1 cellular context compared by ENCODE assay signal in genomic region chr1:23800396-23801337, GRCh38.
TF ChIP-seq lines count a peak whose summit lies in the region.

TSS of gene GALE (minus strand) at chr1:23800754. CDS start at chr1:23799007, 1,747 bp downstream.

TF ChIP-seq in HepG2, 621 proteins besides CTCF, POLR2A, EP300 and RAD21 (continued from another document and continues in another):
- no peak for TF ChIP-seq ZBTB33 (CRISPR knock-in tag; IDR thresholded peaks at IDR 0.05)
- TF ChIP-seq, protein P1, sequence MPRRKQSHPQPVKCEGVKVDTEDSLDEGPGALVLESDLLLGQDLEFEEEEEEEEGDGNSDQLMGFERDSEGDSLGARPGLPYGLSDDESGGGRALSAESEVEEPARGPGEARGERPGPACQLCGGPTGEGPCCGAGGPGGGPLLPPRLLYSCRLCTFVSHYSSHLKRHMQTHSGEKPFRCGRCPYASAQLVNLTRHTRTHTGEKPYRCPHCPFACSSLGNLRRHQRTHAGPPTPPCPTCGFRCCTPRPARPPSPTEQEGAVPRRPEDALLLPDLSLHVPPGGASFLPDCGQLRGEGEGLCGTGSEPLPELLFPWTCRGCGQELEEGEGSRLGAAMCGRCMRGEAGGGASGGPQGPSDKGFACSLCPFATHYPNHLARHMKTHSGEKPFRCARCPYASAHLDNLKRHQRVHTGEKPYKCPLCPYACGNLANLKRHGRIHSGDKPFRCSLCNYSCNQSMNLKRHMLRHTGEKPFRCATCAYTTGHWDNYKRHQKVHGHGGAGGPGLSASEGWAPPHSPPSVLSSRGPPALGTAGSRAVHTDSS (CRISPR knock-in tag; conservative IDR thresholded peaks at IDR 0.05): no peak
- TF ChIP-seq THYN1 (CRISPR knock-in tag; IDR thresholded peaks at IDR 0.05; ENCODE audit: borderline replicate concordance, low read depth): no peak
- TF ChIP-seq ZNF430 (CRISPR knock-in tag; IDR thresholded peaks at IDR 0.05): peak; percentile 45; the same call in 1 of the 2 replicates
- no peak for TF ChIP-seq CHCHD3 (CRISPR knock-in tag; IDR thresholded peaks at IDR 0.05)
- peak; percentile 64 for TF ChIP-seq ZFY (CRISPR knock-in tag; IDR thresholded peaks at IDR 0.05)
- 0 out of 2 replicates have a peak, but pooled peaks have one; percentile 27 for TF ChIP-seq ZHX2 (IDR thresholded peaks at IDR 0.05; ENCODE audit: low read depth)
- no peak for TF ChIP-seq ZHX2 (CRISPR knock-in tag; IDR thresholded peaks at IDR 0.05; ENCODE audit: borderline replicate concordance)
- TF ChIP-seq ZNF337 (CRISPR knock-in tag; IDR thresholded peaks at IDR 0.05; ENCODE audit: borderline replicate concordance, low read depth): peak; percentile 47; the same call in 1 of the 2 replicates
- TF ChIP-seq MIER2 (CRISPR knock-in tag; IDR thresholded peaks at IDR 0.05): no peak
- no peak for TF ChIP-seq ZNF672 (CRISPR knock-in tag; IDR thresholded peaks at IDR 0.05)
- TF ChIP-seq ZNF572 (CRISPR knock-in tag; IDR thresholded peaks at IDR 0.05): no peak
- no peak for TF ChIP-seq ZNF567 (CRISPR knock-in tag; IDR thresholded peaks at IDR 0.05; ENCODE audit: borderline replicate concordance)
- TF ChIP-seq, protein P2, sequence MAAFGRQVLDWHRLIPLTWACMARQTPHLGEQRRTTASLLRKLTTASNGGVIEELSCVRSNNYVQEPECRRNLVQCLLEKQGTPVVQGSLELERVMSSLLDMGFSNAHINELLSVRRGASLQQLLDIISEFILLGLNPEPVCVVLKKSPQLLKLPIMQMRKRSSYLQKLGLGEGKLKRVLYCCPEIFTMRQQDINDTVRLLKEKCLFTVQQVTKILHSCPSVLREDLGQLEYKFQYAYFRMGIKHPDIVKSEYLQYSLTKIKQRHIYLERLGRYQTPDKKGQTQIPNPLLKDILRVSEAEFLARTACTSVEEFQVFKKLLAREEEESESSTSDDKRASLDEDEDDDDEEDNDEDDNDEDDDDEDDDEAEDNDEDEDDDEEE (CRISPR knock-in tag; IDR thresholded peaks at IDR 0.05): no peak
- no peak for TF ChIP-seq REXO4 (CRISPR knock-in tag; IDR thresholded peaks at IDR 0.05; ENCODE audit: borderline replicate concordance)
- no peak for TF ChIP-seq ZNF570 (CRISPR knock-in tag; IDR thresholded peaks at IDR 0.05; ENCODE audit: borderline replicate concordance)
- no peak for TF ChIP-seq TEAD3 (CRISPR knock-in tag; optimal IDR thresholded peaks at IDR 0.05; ENCODE audit: borderline replicate concordance)
- TF ChIP-seq U2AF2 (IDR thresholded peaks at IDR 0.05; ENCODE audit: low read depth, low read length): no peak
- TF ChIP-seq ZNF674 (CRISPR knock-in tag; IDR thresholded peaks at IDR 0.05; ENCODE audit: low read depth): no peak; the same call in 1 of the 2 replicates
- TF ChIP-seq, protein P3, sequence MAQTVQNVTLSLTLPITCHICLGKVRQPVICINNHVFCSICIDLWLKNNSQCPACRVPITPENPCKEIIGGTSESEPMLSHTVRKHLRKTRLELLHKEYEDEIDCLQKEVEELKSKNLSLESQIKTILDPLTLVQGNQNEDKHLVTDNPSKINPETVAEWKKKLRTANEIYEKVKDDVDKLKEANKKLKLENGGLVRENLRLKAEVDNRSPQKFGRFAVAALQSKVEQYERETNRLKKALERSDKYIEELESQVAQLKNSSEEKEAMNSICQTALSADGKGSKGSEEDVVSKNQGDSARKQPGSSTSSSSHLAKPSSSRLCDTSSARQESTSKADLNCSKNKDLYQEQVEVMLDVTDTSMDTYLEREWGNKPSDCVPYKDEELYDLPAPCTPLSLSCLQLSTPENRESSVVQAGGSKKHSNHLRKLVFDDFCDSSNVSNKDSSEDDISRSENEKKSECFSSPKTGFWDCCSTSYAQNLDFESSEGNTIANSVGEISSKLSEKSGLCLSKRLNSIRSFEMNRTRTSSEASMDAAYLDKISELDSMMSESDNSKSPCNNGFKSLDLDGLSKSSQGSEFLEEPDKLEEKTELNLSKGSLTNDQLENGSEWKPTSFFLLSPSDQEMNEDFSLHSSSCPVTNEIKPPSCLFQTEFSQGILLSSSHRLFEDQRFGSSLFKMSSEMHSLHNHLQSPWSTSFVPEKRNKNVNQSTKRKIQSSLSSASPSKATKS (CRISPR knock-in tag; IDR thresholded peaks at IDR 0.05): no peak
- no peak for TF ChIP-seq MBD4 (IDR thresholded peaks at IDR 0.05; ENCODE audit: borderline replicate concordance, low read length)
- no peak for TF ChIP-seq RAD51 (IDR thresholded peaks at IDR 0.05; ENCODE audit: borderline replicate concordance)
- TF ChIP-seq E2F1 (CRISPR knock-in tag; IDR thresholded peaks at IDR 0.05): peak; percentile 84
- TF ChIP-seq, protein P4, sequence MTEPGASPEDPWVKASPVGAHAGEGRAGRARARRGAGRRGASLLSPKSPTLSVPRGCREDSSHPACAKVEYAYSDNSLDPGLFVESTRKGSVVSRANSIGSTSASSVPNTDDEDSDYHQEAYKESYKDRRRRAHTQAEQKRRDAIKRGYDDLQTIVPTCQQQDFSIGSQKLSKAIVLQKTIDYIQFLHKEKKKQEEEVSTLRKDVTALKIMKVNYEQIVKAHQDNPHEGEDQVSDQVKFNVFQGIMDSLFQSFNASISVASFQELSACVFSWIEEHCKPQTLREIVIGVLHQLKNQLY (CRISPR knock-in tag; IDR thresholded peaks at IDR 0.05): no peak
- TF ChIP-seq, protein P5, sequence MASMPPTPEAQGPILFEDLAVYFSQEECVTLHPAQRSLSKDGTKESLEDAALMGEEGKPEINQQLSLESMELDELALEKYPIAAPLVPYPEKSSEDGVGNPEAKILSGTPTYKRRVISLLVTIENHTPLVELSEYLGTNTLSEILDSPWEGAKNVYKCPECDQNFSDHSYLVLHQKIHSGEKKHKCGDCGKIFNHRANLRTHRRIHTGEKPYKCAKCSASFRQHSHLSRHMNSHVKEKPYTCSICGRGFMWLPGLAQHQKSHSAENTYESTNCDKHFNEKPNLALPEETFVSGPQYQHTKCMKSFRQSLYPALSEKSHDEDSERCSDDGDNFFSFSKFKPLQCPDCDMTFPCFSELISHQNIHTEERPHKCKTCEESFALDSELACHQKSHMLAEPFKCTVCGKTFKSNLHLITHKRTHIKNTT (CRISPR knock-in tag; IDR thresholded peaks at IDR 0.05): no peak
- TF ChIP-seq TMF1 (CRISPR knock-in tag; IDR thresholded peaks at IDR 0.05; ENCODE audit: low read depth): no peak
- no peak for TF ChIP-seq ZFP36L2 (CRISPR knock-in tag; IDR thresholded peaks at IDR 0.05)
- peak; percentile 73; the same call in 1 of the 2 replicates for TF ChIP-seq POGZ (CRISPR knock-in tag; IDR thresholded peaks at IDR 0.05)
- TF ChIP-seq ZNF367 (CRISPR knock-in tag; IDR thresholded peaks at IDR 0.05; ENCODE audit: borderline replicate concordance): no peak
- TF ChIP-seq ZNF792 (CRISPR knock-in tag; IDR thresholded peaks at IDR 0.05): no peak; the same call in 1 of the 2 replicates
- no peak; the same call in 1 of the 2 replicates for TF ChIP-seq NFATC3 (CRISPR knock-in tag; IDR thresholded peaks at IDR 0.05)
- TF ChIP-seq SMAD1 (CRISPR knock-in tag; IDR thresholded peaks at IDR 0.05; ENCODE audit: borderline replicate concordance, low read depth): 0 out of 2 replicates have a peak, but pooled peaks have one; percentile 30
- TF ChIP-seq EHMT2 (IDR thresholded peaks at IDR 0.05; ENCODE audit: borderline replicate concordance, low read depth, low read length): no peak
- TF ChIP-seq ZNF3 (CRISPR knock-in tag; IDR thresholded peaks at IDR 0.05): no peak
- no peak for TF ChIP-seq ZNF577 (CRISPR knock-in tag; IDR thresholded peaks at IDR 0.05; ENCODE audit: borderline replicate concordance, low read depth)
- no peak for TF ChIP-seq SMC3 (IDR thresholded peaks at IDR 0.05; ENCODE audit: low read length)
- no peak for TF ChIP-seq CBX1 (IDR thresholded peaks at IDR 0.05; ENCODE audit: low read depth)
- TF ChIP-seq SP1 (IDR thresholded peaks at IDR 0.05): peak; percentile 54
- TF ChIP-seq SP1 (CRISPR knock-in tag; IDR thresholded peaks at IDR 0.05): peak; percentile 90
- TF ChIP-seq HDAC2 (CRISPR knock-in tag; IDR thresholded peaks at IDR 0.05): no peak; the same call in 1 of the 2 replicates
- peak; percentile 88 for TF ChIP-seq SRY (CRISPR knock-in tag; IDR thresholded peaks at IDR 0.05)
- TF ChIP-seq, protein P6, sequence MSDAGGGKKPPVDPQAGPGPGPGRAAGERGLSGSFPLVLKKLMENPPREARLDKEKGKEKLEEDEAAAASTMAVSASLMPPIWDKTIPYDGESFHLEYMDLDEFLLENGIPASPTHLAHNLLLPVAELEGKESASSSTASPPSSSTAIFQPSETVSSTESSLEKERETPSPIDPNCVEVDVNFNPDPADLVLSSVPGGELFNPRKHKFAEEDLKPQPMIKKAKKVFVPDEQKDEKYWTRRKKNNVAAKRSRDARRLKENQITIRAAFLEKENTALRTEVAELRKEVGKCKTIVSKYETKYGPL (CRISPR knock-in tag; IDR thresholded peaks at IDR 0.05): no peak
- TF ChIP-seq TFAP4 (IDR thresholded peaks at IDR 0.05; ENCODE audit: borderline replicate concordance, low read depth): no peak; the same call in 1 of the 2 replicates
- TF ChIP-seq ZNF350 (CRISPR knock-in tag; IDR thresholded peaks at IDR 0.05; ENCODE audit: borderline replicate concordance, low read depth): no peak
- peak; percentile 63 for TF ChIP-seq YY1 (IDR thresholded peaks at IDR 0.05; ENCODE audit: insufficient read depth, insufficient replicate concordance, low read depth, low read length)
- TF ChIP-seq EEA1 (CRISPR knock-in tag; IDR thresholded peaks at IDR 0.05; ENCODE audit: borderline replicate concordance): no peak; the same call in 1 of the 2 replicates
- no peak; the same call in 1 of the 2 replicates for TF ChIP-seq LBX2 (CRISPR knock-in tag; IDR thresholded peaks at IDR 0.05; ENCODE audit: borderline replicate concordance)
- TF ChIP-seq ATM (IDR thresholded peaks at IDR 0.05; ENCODE audit: borderline replicate concordance): no peak
- TF ChIP-seq ZNF790 (CRISPR knock-in tag; IDR thresholded peaks at IDR 0.05; ENCODE audit: borderline replicate concordance): no peak
